In the genomic region with DNA sequence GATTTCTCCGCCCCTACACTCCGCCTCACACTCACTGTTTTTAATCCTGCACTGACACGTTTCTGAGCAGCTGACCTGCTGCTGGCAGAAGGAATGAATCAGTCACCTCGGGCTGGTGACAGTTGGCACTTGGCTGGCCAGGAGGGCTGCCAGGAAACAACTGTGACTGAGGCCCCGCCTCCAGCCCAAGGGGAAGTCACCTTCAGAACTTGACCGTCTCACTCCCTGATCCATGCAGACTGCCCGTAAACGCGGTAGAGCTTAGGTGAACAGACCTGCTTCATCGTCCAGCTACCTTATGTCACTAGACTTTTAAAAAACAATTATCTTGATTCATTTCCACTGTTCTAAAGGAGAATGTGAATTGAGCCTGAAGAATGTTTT, we compare ENCODE assay signal across 11 cellular contexts.
DNase-seq lines count a peak whose midpoint lies in the region; ATAC-seq and TF ChIP-seq lines count a peak whose summit lies in the region.
"Had no signal": no experiment of that assay in that cellular context is flagged by ENCODE, and none has a peak within 500 bp of the region (broad histone marks: within the 10 kb centered on the region; RNA-seq: fewer than 3 reads in every experiment).

No MANE protein-coding gene starts in this region.

- no peaks in the 10 kb centered on the region for H3F3A ChIP-seq in PC-3 (ENCODE audit: low read length, unreplicated experiment)

- H3K9me2 ChIP-seq in PC-3 (replicated peaks; ENCODE audit: low read length), result no peaks in the 10 kb centered on the region

- peak overlapping the region; percentile 60 for H3K27ac ChIP-seq in PC-3 (ENCODE audit: low read length)

- H3K36me3 Mint-ChIP-seq in neural crest cell (ENCODE audit: low read depth), result peaks cover 16% of the 10 kb centered on the region
- no peaks in the 10 kb centered on the region for H3K36me3 Mint-ChIP-seq in activated CD4-positive, alpha-beta T cell treated with anti-CD3 and anti-CD28 coated beads, Interleukin-2, amount 10 ng/mL, durations not matched to agents 7 days and 5 days (ENCODE audit: low read depth)

- no peaks in the 10 kb centered on the region for H3K36me3 ChIP-seq in PC-3 (ENCODE audit: low read depth, low read length)

- no TSS peak for BruUV-seq in PC-3 (replicated peaks; lab: Mats Ljungman, UMichigan)

- H3K9me3 Mint-ChIP-seq in neural crest cell, result no peaks in the 10 kb centered on the region
- no peaks in the 10 kb centered on the region for H3K9me3 Mint-ChIP-seq in activated CD4-positive, alpha-beta T cell treated with anti-CD3 and anti-CD28 coated beads, Interleukin-2, amount 10 ng/mL, durations not matched to agents 7 days and 5 days

- H3K4me3 Mint-ChIP-seq in neural crest cell, result no peak overlapping the region
- no peak overlapping the region for H3K4me3 Mint-ChIP-seq in activated CD4-positive, alpha-beta T cell treated with anti-CD3 and anti-CD28 coated beads, Interleukin-2, amount 10 ng/mL, durations not matched to agents 7 days and 5 days

- H3K9ac ChIP-seq in PC-3 (ENCODE audit: low read length), result no peak overlapping the region

- no peak overlapping the region for H3K4me3 ChIP-seq in PC-3 (ENCODE audit: low read length)

- no peaks in the 10 kb centered on the region for H3K27me3 ChIP-seq in PC-3 (ENCODE audit: low read length)

- TF ChIP-seq CTCF in PC-3 (conservative IDR thresholded peaks at IDR 0.05; ENCODE audit: low read depth, low read length), result no peak
- TF ChIP-seq CTCF in neural crest cell (conservative IDR thresholded peaks at IDR 0.05), result no peak

- peaks cover 21% of the 10 kb centered on the region for H3K4me1 Mint-ChIP-seq in neural crest cell
- H3K4me1 Mint-ChIP-seq in activated CD4-positive, alpha-beta T cell treated with anti-CD3 and anti-CD28 coated beads, Interleukin-2, amount 10 ng/mL, durations not matched to agents 7 days and 5 days, result no peaks in the 10 kb centered on the region

- no peak overlapping the region for H2AFZ ChIP-seq in PC-3 (ENCODE audit: low read length)

- H3K79me2 ChIP-seq in PC-3 (ENCODE audit: low read length), result no peaks in the 10 kb centered on the region

- H3K4me2 ChIP-seq in PC-3 (ENCODE audit: low read length), result peak overlapping the region; percentile 54

- peak; percentile 28 for DNase-seq in ELF-1 (ENCODE audit: low read depth, low spot score)
- DNase-seq in PC-3, result peak; percentile 74
- DNase-seq in globus pallidus (ENCODE audit: low spot score), result peak; percentile 55
- DNase-seq in neural crest cell (ENCODE audit: low read depth, low spot score), result no peak
- no peak for DNase-seq in activated CD4-positive, alpha-beta T cell treated with anti-CD3 and anti-CD28 coated beads, Interleukin-2, amount 10 ng/mL, durations not matched to agents 7 days and 5 days
- no peak for DNase-seq in NCI-H187 treated with DMSO at 0.1 percent for 48 hours (lab: John Stamatoyannopoulos, UW)
- no peak for DNase-seq in activated T-cell treated with anti-CD3 and anti-CD28 coated beads for 4 hours
- no peak for DNase-seq in COLO668 (lab: John Stamatoyannopoulos, UW; ENCODE audit: unreplicated experiment)
- DNase-seq: activated CD4-positive, alpha-beta T cell treated with anti-CD3 and anti-CD28 coated beads, Interleukin-2, amount 50 U/mL, for 4 hours; GDM1; NCI-H1092 treated with DMSO at 0.1 percent for 48 hours had no signal

- H3K27ac Mint-ChIP-seq in neural crest cell (ENCODE audit: unreplicated experiment), result peak overlapping the region; percentile 83
- H3K27ac Mint-ChIP-seq in activated CD4-positive, alpha-beta T cell treated with anti-CD3 and anti-CD28 coated beads, Interleukin-2, amount 10 ng/mL, durations not matched to agents 7 days and 5 days, result no peak overlapping the region

- ATAC-seq in PC-3, result peak; percentile 82

- H3K4me1 ChIP-seq in PC-3 (ENCODE audit: insufficient read depth, low read length), result peaks cover 26% of the 10 kb centered on the region

- no peaks in the 10 kb centered on the region for H3K9me3 ChIP-seq in PC-3 (ENCODE audit: low read length)

- intact Hi-C loops in PC-3 (cut with micrococcal nuclease), result loop anchor here (5.0 kb wide), 1 partner anchor 105 kb away; a partner anchor contains a TSS

- H3K27me3 Mint-ChIP-seq in neural crest cell (ENCODE audit: low read depth), result no peaks in the 10 kb centered on the region
- H3K27me3 Mint-ChIP-seq in activated CD4-positive, alpha-beta T cell treated with anti-CD3 and anti-CD28 coated beads, Interleukin-2, amount 10 ng/mL, durations not matched to agents 7 days and 5 days, result peaks cover 2% of the 10 kb centered on the region

- CTCF ChIA-PET in PC-3 (lab: Charles Lee), result no interaction called here
- CTCF ChIA-PET in activated CD4-positive, alpha-beta T cell treated with anti-CD3 and anti-CD28 coated beads, Interleukin-2, amount 10 ng/mL, durations not matched to agents 7 days and 5 days (lab: Charles Lee), result no interaction called here

- peaks cover 3% of the 10 kb centered on the region; the same call in 1 of the 2 replicates for H4K20me1 ChIP-seq in PC-3 (ENCODE audit: low read length)

- POLR2A ChIA-PET in PC-3 (lab: Charles Lee; ENCODE audit: unreplicated experiment), result no interaction called here
- POLR2A ChIA-PET in activated CD4-positive, alpha-beta T cell treated with anti-CD3 and anti-CD28 coated beads, Interleukin-2, amount 10 ng/mL, durations not matched to agents 7 days and 5 days (lab: Charles Lee), result no interaction called here

Comparison
In these comparisons a context has a peak if more than half of its experiments do, and no peak if none do; other contexts are left out.
1. DNase-seq: peak in ELF-1 (single experiment), PC-3 (single experiment) and globus pallidus (single experiment); none in neural crest cell (single experiment), activated CD4-positive, alpha-beta T cell treated with anti-CD3 and anti-CD28 coated beads, Interleukin-2, amount 10 ng/mL, durations not matched to agents 7 days and 5 days (single experiment), NCI-H187 treated with DMSO at 0.1 percent for 48 hours (single experiment), activated T-cell treated with anti-CD3 and anti-CD28 coated beads for 4 hours (single experiment) and COLO668 (single experiment).